8 cellular contexts compared by ENCODE assay signal in the genomic region with DNA sequence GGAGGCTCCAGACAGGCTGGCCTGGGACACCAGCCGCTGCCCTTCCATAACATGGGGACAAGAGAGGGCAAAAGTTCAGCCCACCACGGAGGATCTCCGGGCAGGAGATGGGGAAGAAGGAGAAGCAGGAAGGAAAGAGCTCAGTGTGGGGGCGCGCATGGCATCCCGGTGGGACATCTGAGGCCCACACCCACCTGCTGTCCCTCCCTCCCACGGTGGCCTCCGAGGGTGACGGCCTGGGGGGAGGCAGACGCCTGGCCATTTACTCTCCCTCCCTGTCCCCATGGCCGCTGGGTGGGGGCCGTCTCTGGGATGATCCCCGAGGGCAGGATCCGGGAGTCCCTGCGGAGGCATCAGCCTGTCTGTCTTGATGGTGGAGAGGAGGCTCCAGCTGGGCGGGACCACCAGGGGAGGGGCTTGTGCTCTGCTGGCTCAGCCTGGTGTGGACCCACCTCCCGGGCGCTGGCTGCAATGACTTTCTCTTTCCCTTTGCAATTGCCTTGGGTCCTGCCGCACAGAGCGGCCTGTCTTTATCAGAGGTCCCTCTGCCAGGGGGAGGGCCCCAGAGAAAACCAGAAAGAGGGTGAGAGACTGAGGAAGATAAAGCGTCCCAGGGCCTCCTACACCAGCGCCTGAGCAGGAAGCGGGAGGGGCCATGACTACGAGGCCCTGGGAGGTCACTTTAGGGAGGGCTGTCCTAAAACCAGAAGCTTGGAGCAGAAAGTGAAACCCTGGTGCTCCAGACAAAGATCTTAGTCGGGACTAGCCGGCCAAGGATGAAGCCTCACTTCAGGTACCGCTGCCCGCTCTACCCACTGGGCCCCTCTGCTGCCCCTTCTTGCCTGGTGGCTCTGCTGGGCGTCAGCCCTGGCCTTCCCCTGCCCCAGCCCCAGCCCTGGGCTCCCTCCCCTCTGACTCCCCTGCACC. TPM values are rescaled to one million over a fixed set of nuclear protein-coding genes. Genes with fewer than 3 reads are reported as not detected.
A peak's percentile ranks its signal among the peaks of the same experiment; 100 is the strongest.
DNase-seq lines count a peak whose midpoint lies in the region; ATAC-seq and TF ChIP-seq lines count a peak whose summit lies in the region.
"Not testable (repeated sequence)": the region's sequence is repeated elsewhere in the genome, so short reads cannot be mapped to it uniquely, and the experiment has no call there.

APOBEC3G (plus strand) TSS at position 690 of the 927 bp plus-strand sequence; CDS start at position 777, 87 bp downstream.

- H3K4me3 Mint-ChIP-seq in activated CD8-positive, alpha-beta T cell treated with anti-CD3 and anti-CD28 coated beads, Interleukin-2, amount 10 ng/mL, durations not matched to agents 7 days and 5 days, result peak within 1 kb of the TSS; percentile 95

- H3K9me3 Mint-ChIP-seq in activated CD8-positive, alpha-beta T cell treated with anti-CD3 and anti-CD28 coated beads, Interleukin-2, amount 10 ng/mL, durations not matched to agents 7 days and 5 days (ENCODE audit: insufficient read depth), result not testable (repeated sequence)

- TF ChIP-seq POLR2A in GM18951 (IDR thresholded peaks at IDR 0.05; ENCODE audit: extremely low read depth, insufficient read depth, insufficient read length), result peak; percentile 53

- not testable (repeated sequence) for H3K36me3 ChIP-seq in skeletal muscle tissue (ENCODE audit: control insufficient read depth in 3 of 3, insufficient read depth in 3 of 3, low read length in 3 of 3)

- H3K4me1 Mint-ChIP-seq in activated CD8-positive, alpha-beta T cell treated with anti-CD3 and anti-CD28 coated beads, Interleukin-2, amount 10 ng/mL, durations not matched to agents 7 days and 5 days (ENCODE audit: low read depth), result peaks cover 52% of the 10 kb centered on the region

- DNase-seq in AG04450 (ENCODE audit: low read depth, low spot score), result not testable (repeated sequence)
- peak; percentile 77 for DNase-seq in NOMO-1 treated with DMSO at 0.1 percent for 48 hours (lab: John Stamatoyannopoulos, UW; ENCODE audit: unreplicated experiment)
- peak; percentile 85 for DNase-seq in activated CD8-positive, alpha-beta T cell treated with anti-CD3 and anti-CD28 coated beads, Interleukin-2, amount 10 ng/mL, durations not matched to agents 7 days and 5 days
- DNase-seq in effector CD4-positive, alpha-beta T cell, result peak; percentile 31
- DNase-seq in left kidney (ENCODE audit: low read depth, low spot score), result peak; percentile 45

- peak; percentile 62 for ATAC-seq in HG02943 (IDR thresholded peaks at IDR 0.05; ENCODE audit: low read depth, unreplicated experiment)
- peak; percentile 96 for ATAC-seq in activated CD8-positive, alpha-beta T cell treated with anti-CD3 and anti-CD28 coated beads, Interleukin-2, amount 10 ng/mL, durations not matched to agents 7 days and 5 days

- H3K4me3 ChIP-seq in AG04450 (ENCODE audit: low read depth, low read length) (peak within 1 kb of the TSS; percentile 58), skeletal muscle tissue (ENCODE audit: low read length in 3 of 3) (peak within 1 kb of the TSS; percentile 51 to 59 (median 54))

- in situ Hi-C loops in GM18951 (cut with MboI; ENCODE audit: low sequenced_read_pairs, unreplicated experiment), result loop anchor here (5.0 kb wide), 1 partner anchor 35 kb away; the partner anchor contains the start of gene APOBEC3F

- not testable (repeated sequence) for H3K4me1 ChIP-seq in skeletal muscle tissue (ENCODE audit: control insufficient read depth in 3 of 3, insufficient read depth in 3 of 3, low read length in 3 of 3)

- not testable (repeated sequence) for H3K27me3 ChIP-seq in AG04450 (ENCODE audit: control insufficient read depth, insufficient read depth, low read length); skeletal muscle tissue (ENCODE audit: control insufficient read depth in 3 of 3, insufficient read depth in 3 of 3, low read length in 3 of 3)

- H3K27ac Mint-ChIP-seq in activated CD8-positive, alpha-beta T cell treated with anti-CD3 and anti-CD28 coated beads, Interleukin-2, amount 10 ng/mL, durations not matched to agents 7 days and 5 days, result peak within 1 kb of the TSS; percentile 91

- H3K36me3 Mint-ChIP-seq in activated CD8-positive, alpha-beta T cell treated with anti-CD3 and anti-CD28 coated beads, Interleukin-2, amount 10 ng/mL, durations not matched to agents 7 days and 5 days (ENCODE audit: low read depth), result peaks cover 40% of the 10 kb centered on the region

- TF ChIP-seq CTCF in AG04450 (IDR thresholded peaks at IDR 0.05; ENCODE audit: low read depth, low read length), result not testable (repeated sequence)

- CTCF ChIA-PET in AG04450 (lab: Charles Lee), result interaction anchor here (0.6 kb wide), 1 partner anchor 319 kb away, joined by 4 read pairs; no protein-coding TSS in a partner anchor
- CTCF ChIA-PET in activated CD8-positive, alpha-beta T cell treated with anti-CD3 and anti-CD28 coated beads, Interleukin-2, amount 10 ng/mL, durations not matched to agents 7 days and 5 days (lab: Charles Lee), result interaction anchor here (0.6 to 2.4 kb wide), 4 partner anchors 13 to 242 kb away, joined by 3 to 7 read pairs (median 3); no protein-coding TSS in a partner anchor

- H3K9me3 ChIP-seq in AG04450 (ENCODE audit: control insufficient read depth, insufficient read depth, low read length); skeletal muscle tissue (ENCODE audit: control insufficient read depth in 3 of 3, low read length in 3 of 3): not testable (repeated sequence)

- POLR2A ChIA-PET in AG04450 (lab: Yijun Ruan, JAX), result not testable (repeated sequence)
- POLR2A ChIA-PET in activated CD8-positive, alpha-beta T cell treated with anti-CD3 and anti-CD28 coated beads, Interleukin-2, amount 10 ng/mL, durations not matched to agents 7 days and 5 days (lab: Charles Lee), result interaction anchor here (0.6 to 1.0 kb wide), 3 partner anchors 22 to 48 kb away, joined by 3 to 4 read pairs (median 3); no protein-coding TSS in a partner anchor

- H3K27ac ChIP-seq in AG04450 (ENCODE audit: low read depth, low read length) (peak within 1 kb of the TSS; percentile 39), skeletal muscle tissue (ENCODE audit: low read depth, low read length) (peak within 1 kb of the TSS; percentile 40)

- H3K27me3 Mint-ChIP-seq in activated CD8-positive, alpha-beta T cell treated with anti-CD3 and anti-CD28 coated beads, Interleukin-2, amount 10 ng/mL, durations not matched to agents 7 days and 5 days (ENCODE audit: low read depth), result not testable (repeated sequence)

- peak within 1 kb of the TSS in 2 of 3 donors; percentile 38 to 54 for H3K9ac ChIP-seq in skeletal muscle tissue (ENCODE audit: low read depth in 1 of 3, low read length in 3 of 3)

RNA-seq across cellular contexts. Expression of gene APOBEC3G, which starts in this region (rescaled TPM):
- polyA plus RNA-seq in AG04450 (2011; rRNA removed), result 11.0 and 12.2 TPM in 2 replicates
- polyA minus RNA-seq in AG04450 (2011; rRNA and poly(A)+ RNA removed), result 10.4 and 11.4 TPM in 2 replicates
- 100 to 1,000 TPM; 134 to 138 TPM for total RNA-seq in activated CD8-positive, alpha-beta T cell treated with anti-CD3 and anti-CD28 coated beads, Interleukin-2, amount 10 ng/mL, durations not matched to agents 7 days and 5 days
- 6.3 TPM for total RNA-seq in skeletal muscle tissue

Comparison
In these comparisons a context has a peak if more than half of its experiments do, and no peak if none do; other contexts are left out.
1. RNA of gene APOBEC3G (total RNA-seq): 134 to 138 TPM in activated CD8-positive, alpha-beta T cell treated with anti-CD3 and anti-CD28 coated beads, Interleukin-2, amount 10 ng/mL, durations not matched to agents 7 days and 5 days; 6.3 TPM in skeletal muscle tissue (single experiment); every median in the first group is over 10 times any median in the second.